20 cellular contexts compared by ENCODE assay signal in genomic region chr9:89848060-89849040, GRCh38.
"Had no signal": no experiment of that assay in that cellular context is flagged by ENCODE, and none has a peak within 500 bp of the region (broad histone marks: within the 10 kb centered on the region; RNA-seq: fewer than 3 reads in every experiment).

No MANE protein-coding gene starts in this region.

- DNase-seq: activated CD4-positive, alpha-beta T cell treated with anti-CD3 and anti-CD28 coated beads, Interleukin-2, amount 10 ng/mL, durations not matched to agents 7 days and 5 days; activated CD4-positive, CD25-positive, alpha-beta regulatory T cell treated with anti-CD3 and anti-CD28 coated beads, Interleukin-2, amount 50 U/mL, for 72 hours; activated CD8-positive, alpha-beta T cell treated with anti-CD3 and anti-CD28 coated beads for 36 hours; activated effector memory CD4-positive, alpha-beta T cell treated with Interleukin-2 at 50 U/mL for 16 hours; activated naive CD4-positive, alpha-beta T cell treated with anti-CD3 and anti-CD28 coated beads, Interleukin-2, amount 10 ng/mL, durations not matched to agents 7 days and 5 days; anterior cingulate cortex; body of pancreas; effector CD8-positive, alpha-beta T cell; foreskin keratinocyte; left ventricle myocardium superior; small intestine; stimulated activated CD4-positive, alpha-beta T cell treated with anti-CD3 and anti-CD28 coated beads, Interleukin-15, amount 100 ng/mL, for 24 hours; stimulated activated naive B cell treated with anti-CD40 and anti-IgM and Interleukin-4, amounts not matched to agents 10 μg/mL and 1 μg/mL and 100 μg/mL, for 72 hours; transverse colon; uterus; WERI-Rb-1 had no signal

- H3K4me3 Mint-ChIP-seq: activated CD4-positive, alpha-beta T cell treated with anti-CD3 and anti-CD28 coated beads, Interleukin-2, amount 10 ng/mL, durations not matched to agents 7 days and 5 days; activated CD8-positive, alpha-beta T cell treated with anti-CD3 and anti-CD28 coated beads for 36 hours; activated naive CD4-positive, alpha-beta T cell treated with anti-CD3 and anti-CD28 coated beads, Interleukin-2, amount 10 ng/mL, durations not matched to agents 7 days and 5 days; nephron; stimulated activated naive B cell treated with anti-CD40 and anti-IgM and Interleukin-4, amounts not matched to agents 10 μg/mL and 1 μg/mL and 100 μg/mL, for 72 hours; T-helper 2 cell treated with Interferon-gamma antibody and Interleukin-4, amounts not matched to agents 5 μg/mL and 100 μg/mL, for 36 hours had no signal

- H3K9me3 Mint-ChIP-seq: activated CD4-positive, alpha-beta T cell treated with anti-CD3 and anti-CD28 coated beads, Interleukin-2, amount 10 ng/mL, durations not matched to agents 7 days and 5 days; activated CD8-positive, alpha-beta T cell treated with anti-CD3 and anti-CD28 coated beads for 36 hours; activated naive CD4-positive, alpha-beta T cell treated with anti-CD3 and anti-CD28 coated beads, Interleukin-2, amount 10 ng/mL, durations not matched to agents 7 days and 5 days; stimulated activated naive B cell treated with anti-CD40 and anti-IgM and Interleukin-4, amounts not matched to agents 10 μg/mL and 1 μg/mL and 100 μg/mL, for 72 hours; T-helper 2 cell treated with Interferon-gamma antibody and Interleukin-4, amounts not matched to agents 5 μg/mL and 100 μg/mL, for 36 hours had no signal

- H3K4me3 ChIP-seq: body of pancreas, cardiac muscle cell, transverse colon, uterus had no signal

- H3K4me1 Mint-ChIP-seq: activated CD4-positive, alpha-beta T cell treated with anti-CD3 and anti-CD28 coated beads, Interleukin-2, amount 10 ng/mL, durations not matched to agents 7 days and 5 days; activated naive CD4-positive, alpha-beta T cell treated with anti-CD3 and anti-CD28 coated beads, Interleukin-2, amount 10 ng/mL, durations not matched to agents 7 days and 5 days; stimulated activated naive B cell treated with anti-CD40 and anti-IgM and Interleukin-4, amounts not matched to agents 10 μg/mL and 1 μg/mL and 100 μg/mL, for 72 hours had no signal

- H3K27ac Mint-ChIP-seq: activated CD4-positive, alpha-beta T cell treated with anti-CD3 and anti-CD28 coated beads, Interleukin-2, amount 10 ng/mL, durations not matched to agents 7 days and 5 days; activated CD8-positive, alpha-beta T cell treated with anti-CD3 and anti-CD28 coated beads for 36 hours; activated naive CD4-positive, alpha-beta T cell treated with anti-CD3 and anti-CD28 coated beads, Interleukin-2, amount 10 ng/mL, durations not matched to agents 7 days and 5 days; nephron; stimulated activated naive B cell treated with anti-CD40 and anti-IgM and Interleukin-4, amounts not matched to agents 10 μg/mL and 1 μg/mL and 100 μg/mL, for 72 hours; T-helper 2 cell treated with Interferon-gamma antibody and Interleukin-4, amounts not matched to agents 5 μg/mL and 100 μg/mL, for 36 hours had no signal

- H3K27me3 Mint-ChIP-seq: activated CD8-positive, alpha-beta T cell treated with anti-CD3 and anti-CD28 coated beads for 36 hours had no signal

- H3K36me3 Mint-ChIP-seq: activated naive CD4-positive, alpha-beta T cell treated with anti-CD3 and anti-CD28 coated beads, Interleukin-2, amount 10 ng/mL, durations not matched to agents 7 days and 5 days; stimulated activated naive B cell treated with anti-CD40 and anti-IgM and Interleukin-4, amounts not matched to agents 10 μg/mL and 1 μg/mL and 100 μg/mL, for 72 hours had no signal

- ATAC-seq: activated CD8-positive, alpha-beta T cell treated with anti-CD3 and anti-CD28 coated beads for 36 hours; body of pancreas; foreskin keratinocyte; left ventricle myocardium superior; sciatic nerve; stimulated activated naive B cell treated with anti-CD40 and anti-IgM and Interleukin-4, amounts not matched to agents 10 μg/mL and 1 μg/mL and 100 μg/mL, for 72 hours had no signal
